ENCODE assay signal across 8 cellular contexts in the genomic region with DNA sequence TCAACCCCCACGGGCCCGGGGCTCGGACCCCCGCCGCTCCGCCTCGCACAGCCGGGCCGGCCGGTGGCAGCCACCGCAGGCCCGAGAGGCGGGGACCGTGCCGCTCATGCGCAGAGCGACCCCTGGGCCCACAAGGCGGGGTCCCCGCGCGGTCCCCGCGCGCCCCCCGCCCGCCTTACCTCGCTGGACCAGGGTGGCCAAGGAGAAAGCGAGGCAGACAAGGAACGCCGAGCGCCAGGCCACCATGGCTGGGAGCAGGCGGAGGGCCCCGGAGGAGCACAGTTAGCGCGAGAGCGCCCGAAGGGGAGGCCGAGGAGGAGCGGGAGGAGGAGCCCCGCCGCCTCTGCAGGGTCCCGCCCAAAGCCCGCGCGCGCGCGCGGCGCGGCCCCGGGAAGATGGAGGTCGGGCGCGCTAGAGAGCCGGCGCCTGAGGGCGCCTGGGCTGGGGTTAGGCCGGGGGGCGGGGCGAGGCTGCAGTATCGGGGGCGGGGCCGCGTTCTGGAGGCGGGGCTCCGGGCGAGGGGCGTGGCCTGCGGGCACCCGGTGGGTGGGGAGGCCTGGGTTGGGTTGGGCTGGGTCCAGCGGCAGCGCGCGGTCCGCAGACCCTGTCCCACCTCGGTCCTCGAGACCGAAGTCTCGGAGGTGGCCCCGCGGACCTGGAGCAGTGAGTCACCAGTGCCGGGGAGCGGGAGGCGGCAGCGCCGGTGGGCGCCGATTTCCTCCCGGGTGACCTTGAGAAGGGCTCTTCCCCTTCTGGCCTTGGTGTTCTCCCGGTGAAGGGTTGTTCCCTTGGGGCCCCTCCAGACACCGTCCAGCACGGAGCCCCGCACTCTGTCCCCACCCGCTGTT.
DNase-seq lines count a peak whose midpoint lies in the region; ATAC-seq and TF ChIP-seq lines count a peak whose summit lies in the region.

A gene with protein sequence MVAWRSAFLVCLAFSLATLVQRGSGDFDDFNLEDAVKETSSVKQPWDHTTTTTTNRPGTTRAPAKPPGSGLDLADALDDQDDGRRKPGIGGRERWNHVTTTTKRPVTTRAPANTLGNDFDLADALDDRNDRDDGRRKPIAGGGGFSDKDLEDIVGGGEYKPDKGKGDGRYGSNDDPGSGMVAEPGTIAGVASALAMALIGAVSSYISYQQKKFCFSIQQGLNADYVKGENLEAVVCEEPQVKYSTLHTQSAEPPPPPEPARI (minus strand): TSS at position 326 of the 848 bp plus-strand sequence. CDS start 80 bp downstream, at position 246.

- H3K4me3 ChIP-seq in choroid plexus epithelial cell (ENCODE audit: low read depth, low read length): peak within 1 kb of the TSS; percentile 67

- TF ChIP-seq CTCF in choroid plexus epithelial cell (conservative IDR thresholded peaks at IDR 0.05; ENCODE audit: low read depth, low read length): no peak

- DNase-seq in Ammon's horn (ENCODE audit: low spot score) (peak; percentile 86), NCI-H510A treated with DMSO at 0.1 percent for 48 hours (lab: John Stamatoyannopoulos, UW) (peak; percentile 75), choroid plexus epithelial cell (ENCODE audit: low read depth) (peak; percentile 87), kidney tubule cell (ENCODE audit: low spot score) (peak; percentile 85)
- DNase-seq in activated CD4-positive, alpha-beta T cell treated with anti-CD3 and anti-CD28 coated beads for 4 hours: peak; percentile 84 to 85
- DNase-seq in stimulated activated CD4-positive, alpha-beta T cell treated with anti-CD3 and anti-CD28 coated beads, Interleukin-15, amount 100 ng/mL, for 48 hours (ENCODE audit: low read depth in 2 of 2): peak; percentile 72 to 84

- peak; percentile 70 for TF ChIP-seq POLR2A in GM19193 (IDR thresholded peaks at IDR 0.05; ENCODE audit: extremely low read depth, insufficient read depth, insufficient read length)

- ATAC-seq in HG03378 (IDR thresholded peaks at IDR 0.05; ENCODE audit: unreplicated experiment): peak; percentile 44

Comparison
In these comparisons a context has a peak if more than half of its experiments do, and no peak if none do; other contexts are left out.
1. Peak in every context shown above with its lines: DNase-seq, ATAC-seq and H3K4me3 ChIP-seq.